In the genomic region with DNA sequence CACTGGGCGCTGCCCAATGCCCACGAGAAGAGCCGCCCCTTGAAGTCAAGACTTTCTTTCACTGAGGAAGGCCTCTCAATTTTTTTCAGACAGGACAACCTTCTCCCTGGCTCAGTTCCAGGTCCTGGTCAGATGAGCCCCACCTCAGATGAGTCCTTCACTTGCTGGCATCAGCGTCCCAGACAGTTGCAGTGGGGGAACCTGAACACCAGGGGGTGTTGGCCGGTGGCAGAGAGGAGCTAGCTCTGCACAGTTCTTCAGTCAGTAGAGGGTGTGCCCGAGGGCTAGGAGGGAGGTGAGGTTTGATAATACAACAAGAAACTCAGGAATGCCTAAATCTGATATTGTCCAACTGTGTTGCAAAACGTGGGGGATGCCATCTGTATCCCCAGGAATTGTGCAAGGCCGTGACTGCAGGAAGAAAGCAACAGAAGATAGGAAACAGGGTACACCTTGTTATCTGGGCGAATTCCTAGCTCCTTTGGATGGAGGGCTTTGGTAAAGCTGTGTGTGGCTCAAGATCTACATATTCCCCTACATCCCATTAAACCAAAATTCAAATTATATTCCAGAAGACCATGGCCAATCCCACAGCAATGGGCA, we compare ENCODE assay signal across 8 cellular contexts. TPM values are rescaled to one million over a fixed set of nuclear protein-coding genes. Genes with fewer than 3 reads are reported as not detected.
A peak's percentile ranks its signal among the peaks of the same experiment; 100 is the strongest.
DNase-seq lines count a peak whose midpoint lies in the region; ATAC-seq lines count a peak whose summit lies in the region.

No MANE protein-coding gene starts in this region.

- peak; percentile 64 for ATAC-seq in HG02678 (IDR thresholded peaks at IDR 0.05; ENCODE audit: unreplicated experiment)
- ATAC-seq in T-cell (replicated peaks in 1 of 4): peak; percentile 74 to 86 (median 83)
- peak; percentile 81 for ATAC-seq in activated naive CD8-positive, alpha-beta T cell treated with anti-CD3 and anti-CD28 coated beads, Interleukin-2, amount 50 U/mL, for 24 hours
- no peak for ATAC-seq in GM19452 (IDR thresholded peaks at IDR 0.05; ENCODE audit: unreplicated experiment)

- POLR2A ChIA-PET in T-cell (lab: Charles Lee): interaction anchor here in 1 of 2 donors (0.6 kb wide), 1 partner anchor 144 kb away, joined by 3 read pairs; no protein-coding TSS in a partner anchor

- peaks cover 32 to 42% (median 40%) of the 10 kb centered on the region in 3 donors for H3K4me1 Mint-ChIP-seq in T-cell
- peaks cover 42% of the 10 kb centered on the region for H3K4me1 Mint-ChIP-seq in activated naive CD8-positive, alpha-beta T cell treated with anti-CD3 and anti-CD28 coated beads, Interleukin-2, amount 50 U/mL, for 24 hours

- peak overlapping the region in 1 of 2 donors; percentile 77 for H3K27ac Mint-ChIP-seq in T-cell
- H3K27ac Mint-ChIP-seq in activated naive CD8-positive, alpha-beta T cell treated with anti-CD3 and anti-CD28 coated beads, Interleukin-2, amount 50 U/mL, for 24 hours: no peak overlapping the region

- no peaks in the 10 kb centered on the region for H3K27me3 Mint-ChIP-seq in T-cell
- H3K27me3 Mint-ChIP-seq in activated naive CD8-positive, alpha-beta T cell treated with anti-CD3 and anti-CD28 coated beads, Interleukin-2, amount 50 U/mL, for 24 hours: peaks cover 7% of the 10 kb centered on the region

- H3K4me3 Mint-ChIP-seq in T-cell: no peak overlapping the region
- H3K4me3 Mint-ChIP-seq in activated naive CD8-positive, alpha-beta T cell treated with anti-CD3 and anti-CD28 coated beads, Interleukin-2, amount 50 U/mL, for 24 hours: no peak overlapping the region

- CTCF ChIA-PET in T-cell (lab: Charles Lee): interaction anchor here (0.6 to 6.8 kb wide), 20 partner anchors 9 to 127 kb away, joined by 3 to 139 read pairs (median 4); a partner anchor contains a TSS

- no peaks in the 10 kb centered on the region for H3K36me3 Mint-ChIP-seq in T-cell
- H3K36me3 Mint-ChIP-seq in activated naive CD8-positive, alpha-beta T cell treated with anti-CD3 and anti-CD28 coated beads, Interleukin-2, amount 50 U/mL, for 24 hours (ENCODE audit: low read depth): peaks cover 16% of the 10 kb centered on the region

- no peaks in the 10 kb centered on the region for H3K9me3 Mint-ChIP-seq in T-cell
- peaks cover 16% of the 10 kb centered on the region for H3K9me3 Mint-ChIP-seq in activated naive CD8-positive, alpha-beta T cell treated with anti-CD3 and anti-CD28 coated beads, Interleukin-2, amount 50 U/mL, for 24 hours

- peak; percentile 17 for DNase-seq in EH (ENCODE audit: low read depth)
- DNase-seq in T-cell: peak; percentile 37 to 78 (median 66)
- peak; percentile 79 for DNase-seq in activated naive CD8-positive, alpha-beta T cell treated with anti-CD3 and anti-CD28 coated beads, Interleukin-2, amount 50 U/mL, for 24 hours
- peak; percentile 46 for DNase-seq in kidney tubule cell (ENCODE audit: low spot score)
- peak; percentile 49 for DNase-seq in stimulated activated CD8-positive, alpha-beta memory T cell treated with anti-CD3 and anti-CD28 coated beads, Interleukin-15, amount 100 ng/mL, for 24 hours (ENCODE audit: low read depth)
- DNase-seq in SW 1271 (lab: John Stamatoyannopoulos, UW): no peak

RNA-seq across cellular contexts. Expression of a gene that starts 34.3 kb away (rescaled TPM):
- 1 to 10 TPM in 1 of 5 donors, under 1 TPM in 2, not detected in 2; 0.33 to 1.2 (median 0.55) TPM for total RNA-seq in T-cell

Comparison
In these comparisons a context has a peak if more than half of its experiments do, and no peak if none do; other contexts are left out.
1. DNase-seq: peak in EH (single experiment), T-cell (34 of 34), activated naive CD8-positive, alpha-beta T cell treated with anti-CD3 and anti-CD28 coated beads, Interleukin-2, amount 50 U/mL, for 24 hours (single experiment), kidney tubule cell (single experiment) and stimulated activated CD8-positive, alpha-beta memory T cell treated with anti-CD3 and anti-CD28 coated beads, Interleukin-15, amount 100 ng/mL, for 24 hours (single experiment); none in SW 1271 (0 of 2).